In genomic region chr2:86440631-86441391, GRCh38 we compare ENCODE assay signal across 1 cellular context.
TF ChIP-seq lines count a peak whose summit lies in the region.

Gene KDM3A (plus strand): TSS chr2:86441371. CDS start chr2:86442048, 677 bp downstream.

TF ChIP-seq in liver, 16 proteins besides CTCF, POLR2A, EP300 and RAD21 (continued from another document):
- TF ChIP-seq HNF4A (conservative IDR thresholded peaks at IDR 0.05) (peak; percentile 48 to 53), GABPA (IDR thresholded peaks at IDR 0.05 in 1 of 2, conservative IDR thresholded peaks at IDR 0.05 in 1 of 2) (peak in 1 of 2 donors; percentile 53), YY1 (IDR thresholded peaks at IDR 0.05) (peak; percentile 99), TAF1 (conservative IDR thresholded peaks at IDR 0.05) (peak; percentile 59), ZBTB33 (IDR thresholded peaks at IDR 0.05) (peak; percentile 79)
TF ChIP-seq in liver: peak in this region for 16.
